Comparison of ENCODE assay signal across 8 cellular contexts in genomic region chr3:150370129-150370602, GRCh38. TPM values are rescaled to one million over a fixed set of nuclear protein-coding genes. Genes with fewer than 3 reads are reported as not detected.
DNase-seq lines count a peak whose midpoint lies in the region; ATAC-seq and TF ChIP-seq lines count a peak whose summit lies in the region.

No MANE protein-coding gene starts in this region.

- peaks cover 33% of the 10 kb centered on the region for H3K4me1 Mint-ChIP-seq in brain

- H3K9me3 Mint-ChIP-seq in brain = peaks cover 0 to 2% (median 0%) of the 10 kb centered on the region in 5 experiments

- WGBS in suprapubic skin = 30% methylated on average over 4 of the region's 4 CpGs

- DNase-seq in HS-27A (ENCODE audit: low read depth) = peak; percentile 92
- DNase-seq in inferior parietal cortex (ENCODE audit: extremely low spot score) = peak; percentile 60
- peak in 1 of 2 donors; percentile 70 for DNase-seq in suprapubic skin (ENCODE audit: low spot score in 2 of 2)
- no peak for DNase-seq in effector memory CD4-positive, alpha-beta T cell
- DNase-seq in DMS53 treated with DMSO at 0.1 percent for 48 hours (lab: John Stamatoyannopoulos, UW; ENCODE audit: unreplicated experiment) = no peak
- no peak for DNase-seq in germinal center (ENCODE audit: low spot score)

- H3K27me3 Mint-ChIP-seq in brain = no peaks in the 10 kb centered on the region

- no peak overlapping the region for H3K4me3 ChIP-seq in suprapubic skin
- H3K4me3 ChIP-seq in effector memory CD4-positive, alpha-beta T cell (ENCODE audit: insufficient read depth, low read depth, low read length, poor library complexity, severe bottlenecking) = no peak overlapping the region

- no peaks in the 10 kb centered on the region for H3K36me3 Mint-ChIP-seq in brain

- TF ChIP-seq EP300 in suprapubic skin (IDR thresholded peaks at IDR 0.05) = no peak

- H3K27ac ChIP-seq in suprapubic skin = peak overlapping the region; percentile 45
- H3K27ac ChIP-seq in effector memory CD4-positive, alpha-beta T cell (ENCODE audit: insufficient read depth, low read length, poor library complexity, severe bottlenecking) = no peak overlapping the region

- peak; percentile 15 to 23 for TF ChIP-seq CTCF in brain (conservative IDR thresholded peaks at IDR 0.05)
- TF ChIP-seq CTCF in suprapubic skin (IDR thresholded peaks at IDR 0.05) = no peak

- no peaks in the 10 kb centered on the region for H3K36me3 ChIP-seq in suprapubic skin
- no peaks in the 10 kb centered on the region for H3K36me3 ChIP-seq in effector memory CD4-positive, alpha-beta T cell (ENCODE audit: control insufficient read depth, insufficient read depth, low read length)

- H3K4me3 Mint-ChIP-seq in brain = peak overlapping the region; percentile 47 to 88 (median 75)

- H3K27ac Mint-ChIP-seq in brain = peak overlapping the region; percentile 84 to 97 (median 85)

- H3K9me3 ChIP-seq in suprapubic skin = no peaks in the 10 kb centered on the region
- no peaks in the 10 kb centered on the region for H3K9me3 ChIP-seq in effector memory CD4-positive, alpha-beta T cell (ENCODE audit: control insufficient read depth, low read length)

- H3K27me3 ChIP-seq in suprapubic skin = no peaks in the 10 kb centered on the region
- H3K27me3 ChIP-seq in effector memory CD4-positive, alpha-beta T cell (replicated peaks; ENCODE audit: control insufficient read depth, insufficient read depth, low read length, poor library complexity, severe bottlenecking) = no peaks in the 10 kb centered on the region

- TF ChIP-seq POLR2A in suprapubic skin (IDR thresholded peaks at IDR 0.05) = no peak

- H3K4me1 ChIP-seq in suprapubic skin = peaks cover 29% of the 10 kb centered on the region
- H3K4me1 ChIP-seq in effector memory CD4-positive, alpha-beta T cell (ENCODE audit: control insufficient read depth, insufficient read depth, low read length, poor library complexity, severe bottlenecking) = no peaks in the 10 kb centered on the region

- ATAC-seq in HG03354 (IDR thresholded peaks at IDR 0.05; ENCODE audit: poor library complexity, severe bottlenecking, unreplicated experiment) = no peak

RNA-seq across cellular contexts. Expression of gene TSC22D2, which starts 37.9 kb away (rescaled TPM):
- polyA plus RNA-seq in brain (ENCODE audit: insufficient read depth, low read depth, low replicate concordance) = 4.4 TPM
- 10 to 100 TPM; 13.2 to 19.5 (median 16.4) TPM for total RNA-seq in suprapubic skin

Comparison
In these comparisons a context has a peak if more than half of its experiments do, and no peak if none do; other contexts are left out.
1. DNase-seq: peak in HS-27A (single experiment) and inferior parietal cortex (single experiment); none in effector memory CD4-positive, alpha-beta T cell (0 of 3), DMS53 treated with DMSO at 0.1 percent for 48 hours (single experiment) and germinal center (single experiment).
2. CTCF ChIP-seq: peak in brain (2 of 2); none in suprapubic skin (0 of 2).